ENCODE assay signal across 35 cellular contexts in genomic region chr2:151661625-151662024, GRCh38.
"Had no signal": no experiment of that assay in that cellular context is flagged by ENCODE, and none has a peak within 500 bp of the region (broad histone marks: within the 10 kb centered on the region; RNA-seq: fewer than 3 reads in every experiment).

No MANE protein-coding gene starts in this region.

- H3K36me3 ChIP-seq: MG63 had no signal

- H3K27me3 ChIP-seq: MG63 had no signal

- H3K4me3 ChIP-seq: MG63 had no signal

- DNase-seq: Karpas-422, Kasumi-1, MG63, MM.1S, MV-4-11, NCI-H1048, NCI-H1092, NCI-H1092 treated with DMSO at 0.1 percent for 48 hours, NCI-H1105, NCI-H1105 treated with DMSO at 0.1 percent for 48 hours, NCI-H1417, NCI-H1417 treated with DMSO at 0.1 percent for 48 hours, NCI-H1436, NCI-H1436 treated with DMSO at 0.1 percent for 48 hours, NCI-H146, NCI-H1694, NCI-H1694 treated with DMSO at 0.1 percent for 48 hours, NCI-H187, NCI-H187 treated with DMSO at 0.1 percent for 48 hours, NCI-H1930, NCI-H2029, NCI-H2029 treated with DMSO at 0.1 percent for 48 hours, NCI-H2081, NCI-H2081 treated with DMSO at 0.1 percent for 48 hours, NCI-H2107, NCI-H2171, NCI-H2171 treated with DMSO at 0.1 percent for 48 hours, NCI-H2227 treated with DMSO at 0.1 percent for 48 hours, NCI-H226, NCI-H345, NCI-H446, NCI-H446 treated with DMSO at 0.1 percent for 48 hours, NCI-H510A, NCI-H510A treated with DMSO at 0.1 percent for 48 hours, NCI-H524 had no signal

- H3K9me3 ChIP-seq: MG63 had no signal
